In the genomic region with DNA sequence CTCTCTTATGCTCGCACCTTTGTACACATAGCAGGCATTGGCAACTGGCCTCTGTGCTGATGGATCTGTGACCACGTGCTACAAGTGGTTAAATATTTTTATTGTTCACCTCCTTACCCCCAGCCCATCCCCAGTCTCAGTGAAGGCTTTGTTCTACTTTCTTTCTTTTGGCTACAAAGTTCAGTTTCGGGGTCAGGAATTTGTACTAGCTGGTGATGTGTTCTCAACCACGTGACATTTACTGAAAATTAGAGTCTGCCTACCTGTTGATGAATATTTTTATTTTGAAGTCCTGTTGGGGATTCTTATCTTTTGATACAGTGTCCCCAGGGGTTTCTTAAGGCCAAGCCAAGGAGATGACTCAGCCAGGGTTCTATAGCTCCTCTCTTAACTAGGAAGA, we compare ENCODE assay signal across 16 cellular contexts. TPM values are rescaled to one million over a fixed set of nuclear protein-coding genes. Genes with fewer than 3 reads are reported as not detected.
"Had no signal": no experiment of that assay in that cellular context is flagged by ENCODE, and none has a peak within 500 bp of the region (broad histone marks: within the 10 kb centered on the region; RNA-seq: fewer than 3 reads in every experiment).

No MANE protein-coding gene starts in this region.

- H3K27ac Mint-ChIP-seq: activated T-helper 2 cell treated with anti-CD3 and anti-CD28 coated beads, Interferon-gamma antibody, Interleukin-2, Interleukin-4, amounts not matched to agents 10 μg/mL and 5 μg/mL and 100 μg/mL, durations not matched to agents 14 hours and 24 hours and 36 hours; brain; dendritic cell treated with granulocyte-macrophage colony-stimulating factor and Interleukin-4, amounts not matched to agents 40 ng/mL and 50 ng/mL, for 4 days; effector memory CD8-positive, alpha-beta T cell had no signal

- H3K4me3 Mint-ChIP-seq: brain; dendritic cell treated with granulocyte-macrophage colony-stimulating factor and Interleukin-4, amounts not matched to agents 40 ng/mL and 50 ng/mL, for 4 days; effector memory CD8-positive, alpha-beta T cell; natural killer cell treated with Interleukin-12 subunit alpha and Interleukin-12 subunit beta and Interleukin-15 and Interleukin-18, amount 100 ng/mL, for 72 hours had no signal

- DNase-seq: activated naive CD4-positive, alpha-beta T cell treated with anti-CD3 and anti-CD28 coated beads, Interleukin-2, amount 50 U/mL, for 16 hours; amniotic stem cell; cerebellar nuclear complex; effector memory CD8-positive, alpha-beta T cell; occipital lobe; stimulated activated CD4-positive, alpha-beta T cell treated with anti-CD3 and anti-CD28 coated beads, Interleukin-4, amount 100 ng/mL, for 1 hour; stimulated activated CD8-positive, alpha-beta memory T cell treated with anti-CD3 and anti-CD28 coated beads, Interleukin-4, amount 100 ng/mL, for 48 hours had no signal

- H3K27ac ChIP-seq: epithelial cell of prostate had no signal

- H3K9me3 Mint-ChIP-seq: activated T-helper 2 cell treated with anti-CD3 and anti-CD28 coated beads, Interferon-gamma antibody, Interleukin-2, Interleukin-4, amounts not matched to agents 10 μg/mL and 5 μg/mL and 100 μg/mL, durations not matched to agents 14 hours and 24 hours and 36 hours; brain; dendritic cell treated with granulocyte-macrophage colony-stimulating factor and Interleukin-4, amounts not matched to agents 40 ng/mL and 50 ng/mL, for 4 days; effector memory CD8-positive, alpha-beta T cell; natural killer cell treated with Interleukin-12 subunit alpha and Interleukin-12 subunit beta and Interleukin-15 and Interleukin-18, amount 100 ng/mL, for 72 hours had no signal

- H3K27me3 Mint-ChIP-seq: dendritic cell treated with granulocyte-macrophage colony-stimulating factor and Interleukin-4, amounts not matched to agents 40 ng/mL and 50 ng/mL, for 4 days; effector memory CD8-positive, alpha-beta T cell; natural killer cell treated with Interleukin-12 subunit alpha and Interleukin-12 subunit beta and Interleukin-15 and Interleukin-18, amount 100 ng/mL, for 72 hours had no signal

- H3K36me3 Mint-ChIP-seq: brain; natural killer cell treated with Interleukin-12 subunit alpha and Interleukin-12 subunit beta and Interleukin-15 and Interleukin-18, amount 100 ng/mL, for 72 hours had no signal

- H3K4me1 Mint-ChIP-seq: brain had no signal

RNA-seq across cellular contexts. Expression of gene C9orf57, which starts 47.8 kb away (rescaled TPM):
- total RNA-seq: activated T-helper 2 cell treated with anti-CD3 and anti-CD28 coated beads, Interferon-gamma antibody, Interleukin-2, Interleukin-4, amounts not matched to agents 10 μg/mL and 5 μg/mL and 100 μg/mL, durations not matched to agents 14 hours and 24 hours and 36 hours; glomerular endothelial cell; lung microvascular endothelial cell; mononuclear cell; natural killer cell treated with Interleukin-12 subunit alpha and Interleukin-12 subunit beta and Interleukin-15 and Interleukin-18, amount 100 ng/mL, for 72 hours; occipital lobe; pulmonary artery endothelial cell had no signal
